Comparison of ENCODE assay signal across 8 cellular contexts in genomic region chr2:54903736-54904554, GRCh38.
DNase-seq lines count a peak whose midpoint lies in the region; ATAC-seq and TF ChIP-seq lines count a peak whose summit lies in the region.

No MANE protein-coding gene starts in this region.

- POLR2A ChIA-PET in activated CD4-positive, alpha-beta memory T cell treated with anti-CD3 and anti-CD28 coated beads for 36 hours (lab: Charles Lee), result no interaction called here

- peak overlapping the region; percentile 0 for H3K9ac ChIP-seq in smooth muscle cell (ENCODE audit: low read depth)

- WGBS in esophagus, 2 donors, result 40 to 49% methylated on average over 9 of the region's 9 CpGs
- WGBS in smooth muscle cell (ENCODE audit: low lambda C conversion rate), result 24% methylated on average over 9 of the region's 9 CpGs

- intact Hi-C loops in activated CD4-positive, alpha-beta memory T cell treated with anti-CD3 and anti-CD28 coated beads for 36 hours (cut with micrococcal nuclease), result loop anchor here (2.0 to 5.0 kb wide), 3 partner anchors 38 to 147 kb away; partner anchors contain the start of gene RTN4
- intact Hi-C loops in sciatic nerve (cut with DNase I), result loop anchor here (10.0 kb wide), 1 partner anchor 261 kb away; no protein-coding TSS in a partner anchor

- H3K4me1 ChIP-seq in BE2C (peaks cover 3% of the 10 kb centered on the region), esophagus (ENCODE audit: control insufficient read depth in 2 of 2, insufficient read depth in 2 of 2, low read length in 1 of 2) (peaks cover 0 to 3% of the 10 kb centered on the region in 2 donors), smooth muscle cell (ENCODE audit: low read depth) (no peaks in the 10 kb centered on the region)

- H2AFZ ChIP-seq in smooth muscle cell (ENCODE audit: low read depth), result peak overlapping the region; percentile 16

- H3K27me3 Mint-ChIP-seq in activated CD4-positive, alpha-beta memory T cell treated with anti-CD3 and anti-CD28 coated beads for 36 hours, result no peaks in the 10 kb centered on the region

- peaks cover 14% of the 10 kb centered on the region for H3K4me1 Mint-ChIP-seq in activated CD4-positive, alpha-beta memory T cell treated with anti-CD3 and anti-CD28 coated beads for 36 hours (ENCODE audit: low read depth)

- no peaks in the 10 kb centered on the region for H3K9me3 ChIP-seq in BE2C
- H3K9me3 ChIP-seq in MG63, result no peaks in the 10 kb centered on the region
- no peaks in the 10 kb centered on the region for H3K9me3 ChIP-seq in esophagus (ENCODE audit: control insufficient read depth in 2 of 2, insufficient read depth in 1 of 2, low read depth in 1 of 2, low read length in 1 of 2)
- H3K9me3 ChIP-seq in smooth muscle cell (replicated peaks; ENCODE audit: low read depth), result no peaks in the 10 kb centered on the region

- H3F3A ChIP-seq in smooth muscle cell (ENCODE audit: low read depth), result no peaks in the 10 kb centered on the region

- no peak overlapping the region for H3K27ac Mint-ChIP-seq in activated CD4-positive, alpha-beta memory T cell treated with anti-CD3 and anti-CD28 coated beads for 36 hours

- no peaks in the 10 kb centered on the region for H3K9me3 Mint-ChIP-seq in activated CD4-positive, alpha-beta memory T cell treated with anti-CD3 and anti-CD28 coated beads for 36 hours

- TF ChIP-seq CTCF in BE2C (IDR thresholded peaks at IDR 0.05; ENCODE audit: low read depth, low read length) (no peak), smooth muscle cell (IDR thresholded peaks at IDR 0.05; ENCODE audit: borderline replicate concordance, insufficient read depth, poor library complexity, severe bottlenecking) (no peak)

- H3K27ac ChIP-seq in esophagus (ENCODE audit: low read depth in 2 of 2, low read length in 1 of 2) (peak overlapping the region; percentile 55 to 79), smooth muscle cell (ENCODE audit: low read depth) (peak overlapping the region; percentile 76)

- H3K4me3 Mint-ChIP-seq in activated CD4-positive, alpha-beta memory T cell treated with anti-CD3 and anti-CD28 coated beads for 36 hours, result no peak overlapping the region

- H4K20me1 ChIP-seq in smooth muscle cell (ENCODE audit: low read depth), result no peaks in the 10 kb centered on the region

- H3K4me2 ChIP-seq in smooth muscle cell, result peak overlapping the region; percentile 49

- H3K4me3 ChIP-seq in BE2C (ENCODE audit: low read depth, low read length) (no peak overlapping the region), MG63 (no peak overlapping the region), esophagus (ENCODE audit: low read depth in 1 of 2, low read length in 2 of 2) (no peak overlapping the region), smooth muscle cell (no peak overlapping the region)

- H3K36me3 Mint-ChIP-seq in activated CD4-positive, alpha-beta memory T cell treated with anti-CD3 and anti-CD28 coated beads for 36 hours, result no peaks in the 10 kb centered on the region

- no peaks in the 10 kb centered on the region for H3K79me2 ChIP-seq in smooth muscle cell (ENCODE audit: low read depth)

- H3K36me3 ChIP-seq in BE2C, result peaks cover 4% of the 10 kb centered on the region
- no peaks in the 10 kb centered on the region for H3K36me3 ChIP-seq in MG63
- no peaks in the 10 kb centered on the region for H3K36me3 ChIP-seq in esophagus (ENCODE audit: control insufficient read depth in 2 of 2, insufficient read depth in 2 of 2, low read length in 1 of 2)
- H3K36me3 ChIP-seq in smooth muscle cell (ENCODE audit: low read depth), result no peaks in the 10 kb centered on the region

- DNase-seq in BE2C, result peak; percentile 50
- DNase-seq in MG63, result peak; percentile 97
- peak; percentile 83 for DNase-seq in activated CD4-positive, alpha-beta memory T cell treated with anti-CD3 and anti-CD28 coated beads for 36 hours
- DNase-seq in smooth muscle cell (lab: John Stamatoyannopoulos, UW; ENCODE audit: unreplicated experiment), result peak; percentile 10
- no peak for DNase-seq in D341Med (ENCODE audit: low spot score)
- no peak for DNase-seq in sciatic nerve (ENCODE audit: low spot score)

- ATAC-seq in HG03460 (IDR thresholded peaks at IDR 0.05; ENCODE audit: unreplicated experiment) (no peak), sciatic nerve (no peak)

- H3K27me3 ChIP-seq in BE2C, result no peaks in the 10 kb centered on the region
- no peaks in the 10 kb centered on the region for H3K27me3 ChIP-seq in MG63
- no peaks in the 10 kb centered on the region for H3K27me3 ChIP-seq in esophagus (ENCODE audit: control insufficient read depth in 1 of 2, insufficient read depth in 2 of 2, low read length in 2 of 2)
- H3K27me3 ChIP-seq in smooth muscle cell (ENCODE audit: low read depth), result no peaks in the 10 kb centered on the region

- CTCF ChIA-PET in activated CD4-positive, alpha-beta memory T cell treated with anti-CD3 and anti-CD28 coated beads for 36 hours (lab: Charles Lee), result interaction anchor here (0.9 kb wide), 1 partner anchor 110 kb away, joined by 3 read pairs; no protein-coding TSS in a partner anchor

Comparison
In these comparisons a context has a peak if more than half of its experiments do, and no peak if none do; other contexts are left out.
1. DNase-seq: peak in BE2C (single experiment), MG63 (single experiment), activated CD4-positive, alpha-beta memory T cell treated with anti-CD3 and anti-CD28 coated beads for 36 hours (single experiment) and smooth muscle cell (single experiment); none in D341Med (single experiment) and sciatic nerve (single experiment).